In genomic region chr3:196792771-196793170, GRCh38 we compare ENCODE assay signal across 10 cellular contexts. TPM values are rescaled to one million over a fixed set of nuclear protein-coding genes. Genes with fewer than 3 reads are reported as not detected.
DNase-seq lines count a peak whose midpoint lies in the region; ATAC-seq and TF ChIP-seq lines count a peak whose summit lies in the region.
"Had no signal": no experiment of that assay in that cellular context is flagged by ENCODE, and none has a peak within 500 bp of the region (broad histone marks: within the 10 kb centered on the region; RNA-seq: fewer than 3 reads in every experiment).

No MANE protein-coding gene starts in this region.

- POLR2A ChIA-PET in RWPE1 (lab: Yijun Ruan, JAX; ENCODE audit: low non-redundant PET): no interaction called here

- H3K36me3 ChIP-seq in ES-I3 (ENCODE audit: insufficient read depth, low read length): no peaks in the 10 kb centered on the region; the same call in 1 of the 2 replicates

- TF ChIP-seq CTCF in RWPE1 (conservative IDR thresholded peaks at IDR 0.05; ENCODE audit: low read depth): no peak
- no peak for TF ChIP-seq CTCF in fibroblast of mammary gland (conservative IDR thresholded peaks at IDR 0.05; ENCODE audit: control insufficient read depth, insufficient read depth, low read depth, low read length)
- TF ChIP-seq CTCF in osteocyte (IDR thresholded peaks at IDR 0.05): no peak

- no peak overlapping the region for H3K4me3 Mint-ChIP-seq in osteocyte (ENCODE audit: unreplicated experiment)
- H3K4me3 Mint-ChIP-seq: IgD-negative memory B cell had no signal

- DNase-seq in RWPE1 (ENCODE audit: low spot score): peak; percentile 20
- peak; percentile 23 for DNase-seq in fibroblast of mammary gland (ENCODE audit: low read depth)
- DNase-seq in osteocyte (ENCODE audit: extremely low spot score, unreplicated experiment): no peak
- DNase-seq in NCI-H128 (lab: John Stamatoyannopoulos, UW; ENCODE audit: unreplicated experiment): no peak
- DNase-seq in HPDE6-E6E7 (ENCODE audit: extremely low spot score): no peak
- no peak for DNase-seq in KBM-7
- DNase-seq: NCI-H510A had no signal

- peaks cover 27% of the 10 kb centered on the region for H3K4me1 ChIP-seq in ES-I3 (ENCODE audit: insufficient read depth, low read length)

- in situ Hi-C loops in KBM-7 (cut with MboI; ENCODE audit: low pct_unique_long_range_greater_than_20kb, low sequenced_read_pairs): no loop called here

- peaks cover 21% of the 10 kb centered on the region for H3K4me1 Mint-ChIP-seq in osteocyte (ENCODE audit: unreplicated experiment)

- H3K9me3 ChIP-seq in ES-I3 (ENCODE audit: control insufficient read depth, insufficient read depth, low read length): peaks cover 5% of the 10 kb centered on the region; the same call in 1 of the 2 replicates

- H3K4me3 ChIP-seq in fibroblast of mammary gland (ENCODE audit: control insufficient read depth, low read depth, low read length): no peak overlapping the region

- CTCF ChIA-PET in RWPE1 (lab: Yijun Ruan, JAX): no interaction called here

- H3K27ac ChIP-seq in RWPE1: no peak overlapping the region

- H3K9me3 Mint-ChIP-seq in osteocyte (ENCODE audit: unreplicated experiment): peaks cover 3% of the 10 kb centered on the region
- H3K9me3 Mint-ChIP-seq: IgD-negative memory B cell had no signal

- H3K9ac ChIP-seq in ES-I3 (ENCODE audit: low read depth, low read length): peak overlapping the region; percentile 18; the same call in 1 of the 2 replicates

- H3K36me3 Mint-ChIP-seq in osteocyte (ENCODE audit: unreplicated experiment): peaks cover 15% of the 10 kb centered on the region

- peak overlapping the region; percentile 16 for H3K27ac Mint-ChIP-seq in osteocyte (ENCODE audit: unreplicated experiment)

- no peak for ATAC-seq in GM21723 (IDR thresholded peaks at IDR 0.05; ENCODE audit: unreplicated experiment)

- H3K27me3 Mint-ChIP-seq in osteocyte (ENCODE audit: unreplicated experiment): no peaks in the 10 kb centered on the region
- H3K27me3 Mint-ChIP-seq: IgD-negative memory B cell had no signal

RNA-seq across cellular contexts. Expression of gene PAK2, which starts 53.1 kb away (rescaled TPM):
- 76.7 and 79.4 TPM in 2 replicates for total RNA-seq in osteocyte

Comparison
In these comparisons a context has a peak if more than half of its experiments do, and no peak if none do; other contexts are left out.
1. DNase-seq: peak in RWPE1 (single experiment) and fibroblast of mammary gland (single experiment); none in osteocyte (single experiment), NCI-H128 (single experiment), HPDE6-E6E7 (single experiment) and KBM-7 (single experiment).